16 cellular contexts compared by ENCODE assay signal in genomic region chr4:143990717-143991116, GRCh38. TPM values are rescaled to one million over a fixed set of nuclear protein-coding genes. Genes with fewer than 3 reads are reported as not detected.
DNase-seq lines count a peak whose midpoint lies in the region; ATAC-seq lines count a peak whose summit lies in the region.
"Not testable (repeated sequence)": the region's sequence is repeated elsewhere in the genome, so short reads cannot be mapped to it uniquely, and the experiment has no call there.
"Had no signal": no experiment of that assay in that cellular context is flagged by ENCODE, and none has a peak within 500 bp of the region (broad histone marks: within the 10 kb centered on the region; RNA-seq: fewer than 3 reads in every experiment).

No MANE protein-coding gene starts in this region.

- H3K36me3 Mint-ChIP-seq in activated CD4-positive, alpha-beta T cell treated with anti-CD3 and anti-CD28 coated beads for 36 hours (ENCODE audit: low read depth); activated T-cell treated with anti-CD3 and anti-CD28 coated beads, Interleukin-2, amount 50 U/mL, for 4 hours (ENCODE audit: insufficient read depth); activated T-helper 17 cell treated with anti-CD3 and anti-CD28 coated beads, Interleukin-2, amount 50 U/mL, for 72 hours (ENCODE audit: low read depth); stimulated activated naive B cell treated with anti-CD40 and anti-IgM and Interleukin-4, amounts not matched to agents 10 μg/mL and 1 μg/mL and 100 μg/mL, for 72 hours: not testable (repeated sequence)

- H3K27ac Mint-ChIP-seq in activated CD4-positive, alpha-beta T cell treated with anti-CD3 and anti-CD28 coated beads for 36 hours; activated T-helper 17 cell treated with anti-CD3 and anti-CD28 coated beads, Interleukin-2, amount 50 U/mL, for 72 hours: not testable (repeated sequence)
- H3K27ac Mint-ChIP-seq in stimulated activated naive B cell treated with anti-CD40 and anti-IgM and Interleukin-4, amounts not matched to agents 10 μg/mL and 1 μg/mL and 100 μg/mL, for 72 hours: peak overlapping the region; percentile 37

- not testable (repeated sequence) for DNase-seq in activated CD4-positive, alpha-beta T cell treated with anti-CD3 and anti-CD28 coated beads for 36 hours; activated T-cell treated with anti-CD3 and anti-CD28 coated beads, Interleukin-2, amount 50 U/mL, for 4 hours
- DNase-seq in activated CD4-positive, alpha-beta T cell treated with anti-CD3 and anti-CD28 coated beads for 48 hours: peak; percentile 3
- DNase-seq in stimulated activated CD4-positive, alpha-beta T cell treated with anti-CD3 and anti-CD28 coated beads, Interleukin-15, amount 100 ng/mL, for 24 hours: peak; percentile 5
- DNase-seq in stimulated activated naive B cell treated with anti-CD40 and anti-IgM and Interleukin-4, amounts not matched to agents 10 μg/mL and 1 μg/mL and 100 μg/mL, for 72 hours: peak; percentile 2

- H3K9me3 Mint-ChIP-seq in activated CD4-positive, alpha-beta T cell treated with anti-CD3 and anti-CD28 coated beads for 36 hours (ENCODE audit: low read depth); activated T-cell treated with anti-CD3 and anti-CD28 coated beads, Interleukin-2, amount 50 U/mL, for 4 hours; activated T-helper 17 cell treated with anti-CD3 and anti-CD28 coated beads, Interleukin-2, amount 50 U/mL, for 72 hours; stimulated activated naive B cell treated with anti-CD40 and anti-IgM and Interleukin-4, amounts not matched to agents 10 μg/mL and 1 μg/mL and 100 μg/mL, for 72 hours: not testable (repeated sequence)

- not testable (repeated sequence) for H3K27me3 Mint-ChIP-seq in activated CD4-positive, alpha-beta T cell treated with anti-CD3 and anti-CD28 coated beads for 36 hours; activated T-cell treated with anti-CD3 and anti-CD28 coated beads, Interleukin-2, amount 50 U/mL, for 4 hours (ENCODE audit: low read depth); activated T-helper 17 cell treated with anti-CD3 and anti-CD28 coated beads, Interleukin-2, amount 50 U/mL, for 72 hours; stimulated activated naive B cell treated with anti-CD40 and anti-IgM and Interleukin-4, amounts not matched to agents 10 μg/mL and 1 μg/mL and 100 μg/mL, for 72 hours

- peaks cover 12% of the 10 kb centered on the region for H3K4me1 Mint-ChIP-seq in activated CD4-positive, alpha-beta T cell treated with anti-CD3 and anti-CD28 coated beads for 36 hours
- H3K4me1 Mint-ChIP-seq in activated T-cell treated with anti-CD3 and anti-CD28 coated beads, Interleukin-2, amount 50 U/mL, for 4 hours (ENCODE audit: low read depth); activated T-helper 17 cell treated with anti-CD3 and anti-CD28 coated beads, Interleukin-2, amount 50 U/mL, for 72 hours: not testable (repeated sequence)
- H3K4me1 Mint-ChIP-seq in stimulated activated naive B cell treated with anti-CD40 and anti-IgM and Interleukin-4, amounts not matched to agents 10 μg/mL and 1 μg/mL and 100 μg/mL, for 72 hours: peaks cover 13 to 17% of the 10 kb centered on the region in 2 donors

- intact Hi-C loops in activated CD4-positive, alpha-beta T cell treated with anti-CD3 and anti-CD28 coated beads for 36 hours (cut with DNase I, micrococcal nuclease): not testable (repeated sequence)

- ATAC-seq in activated CD4-positive, alpha-beta T cell treated with anti-CD3 and anti-CD28 coated beads for 36 hours: peak; percentile 24
- ATAC-seq in activated T-cell treated with anti-CD3 and anti-CD28 coated beads, Interleukin-2, amount 50 U/mL, for 4 hours: peak; percentile 26 to 36
- ATAC-seq in activated T-helper 17 cell treated with anti-CD3 and anti-CD28 coated beads, Interleukin-2, amount 50 U/mL, for 72 hours (replicated peaks): peak; percentile 39
- peak; percentile 75 to 80 for ATAC-seq in stimulated activated naive B cell treated with anti-CD40 and anti-IgM and Interleukin-4, amounts not matched to agents 10 μg/mL and 1 μg/mL and 100 μg/mL, for 72 hours (replicated peaks)

- not testable (repeated sequence) for H3K4me3 Mint-ChIP-seq in activated CD4-positive, alpha-beta T cell treated with anti-CD3 and anti-CD28 coated beads for 36 hours; activated T-cell treated with anti-CD3 and anti-CD28 coated beads, Interleukin-2, amount 50 U/mL, for 4 hours; activated T-helper 17 cell treated with anti-CD3 and anti-CD28 coated beads, Interleukin-2, amount 50 U/mL, for 72 hours; stimulated activated naive B cell treated with anti-CD40 and anti-IgM and Interleukin-4, amounts not matched to agents 10 μg/mL and 1 μg/mL and 100 μg/mL, for 72 hours

- CTCF ChIA-PET in activated CD4-positive, alpha-beta T cell treated with anti-CD3 and anti-CD28 coated beads for 36 hours (lab: Charles Lee): not testable (repeated sequence)

- POLR2A ChIA-PET in activated CD4-positive, alpha-beta T cell treated with anti-CD3 and anti-CD28 coated beads for 36 hours (lab: Charles Lee): not testable (repeated sequence)

RNA-seq across cellular contexts. Expression of gene GYPB, which starts 28.5 kb away (rescaled TPM):
- not detected for total RNA-seq in activated CD4-positive, alpha-beta T cell treated with anti-CD3 and anti-CD28 coated beads for 36 hours
- total RNA-seq in activated T-cell treated with anti-CD3 and anti-CD28 coated beads, Interleukin-2, amount 50 U/mL, for 4 hours: not detected
- total RNA-seq in activated T-helper 17 cell treated with anti-CD3 and anti-CD28 coated beads, Interleukin-2, amount 50 U/mL, for 72 hours: not detected
- total RNA-seq: A172; A673; Caco-2; Calu3; CD4-positive, alpha-beta memory T cell; CD4-positive, alpha-beta T cell; CD4-positive, CD25-positive, alpha-beta regulatory T cell; CD8-positive, alpha-beta memory T cell; CD8-positive, alpha-beta T cell; Daoy had no signal

Comparison
In these comparisons a context has a peak if more than half of its experiments do, and no peak if none do; other contexts are left out.
1. ATAC-seq: peak in every context shown above with its lines; median percentile 78 in stimulated activated naive B cell treated with anti-CD40 and anti-IgM and Interleukin-4, amounts not matched to agents 10 μg/mL and 1 μg/mL and 100 μg/mL, for 72 hours; 39 in activated T-helper 17 cell treated with anti-CD3 and anti-CD28 coated beads, Interleukin-2, amount 50 U/mL, for 72 hours; 31 in activated T-cell treated with anti-CD3 and anti-CD28 coated beads, Interleukin-2, amount 50 U/mL, for 4 hours; 24 in activated CD4-positive, alpha-beta T cell treated with anti-CD3 and anti-CD28 coated beads for 36 hours.